ENCODE assay signal across 12 cellular contexts in the genomic region with DNA sequence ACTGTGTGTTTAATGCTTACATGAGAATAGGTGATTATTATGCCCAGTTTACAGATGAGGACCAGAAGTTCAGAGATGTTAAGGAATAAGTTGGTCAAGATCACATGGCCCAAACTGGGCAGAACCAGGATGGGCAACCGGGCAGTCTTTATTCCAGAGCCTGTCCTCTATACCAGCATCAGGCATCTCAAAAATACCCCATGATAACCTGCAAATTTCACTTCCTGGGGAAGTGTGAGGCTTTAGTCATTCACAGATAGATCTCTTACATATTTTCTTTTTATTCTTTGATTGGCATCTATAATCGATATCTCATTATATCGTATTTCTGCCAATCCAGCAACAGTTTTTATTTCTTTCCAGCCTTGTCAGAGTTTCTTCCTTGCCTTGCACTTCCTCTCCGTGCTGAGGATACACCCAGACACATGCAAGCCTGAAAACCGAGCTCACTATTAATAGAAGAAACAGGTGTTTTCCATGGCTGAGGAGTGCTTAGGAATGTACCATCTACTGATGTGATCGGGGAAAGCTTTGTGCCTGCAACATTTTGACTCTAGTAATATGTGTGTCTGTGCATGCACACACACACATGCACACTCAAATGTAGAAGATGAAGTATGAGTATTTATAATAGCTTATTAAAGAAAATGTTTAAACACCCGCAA.
DNase-seq lines count a peak whose midpoint lies in the region; ATAC-seq, FAIRE-seq and TF ChIP-seq lines count a peak whose summit lies in the region.
"Had no signal": no experiment of that assay in that cellular context is flagged by ENCODE, and none has a peak within 500 bp of the region (broad histone marks: within the 10 kb centered on the region; RNA-seq: fewer than 3 reads in every experiment).

No MANE protein-coding gene starts in this region.

- no peaks in the 10 kb centered on the region for H3K27me3 Mint-ChIP-seq in activated CD4-positive, alpha-beta memory T cell treated with anti-CD3 and anti-CD28 coated beads, Interleukin-2, amount 10 ng/mL, durations not matched to agents 7 days and 5 days
- H3K27me3 Mint-ChIP-seq: B cell had no signal

- no peaks in the 10 kb centered on the region for H3K9me3 ChIP-seq in left ventricle myocardium inferior (replicated peaks)
- no peaks in the 10 kb centered on the region for H3K9me3 ChIP-seq in right cardiac atrium (ENCODE audit: control insufficient read depth, low read length)

- H3K36me3 Mint-ChIP-seq in activated CD4-positive, alpha-beta memory T cell treated with anti-CD3 and anti-CD28 coated beads, Interleukin-2, amount 10 ng/mL, durations not matched to agents 7 days and 5 days (ENCODE audit: low read depth) = peaks cover 70% of the 10 kb centered on the region

- no peak overlapping the region for H3K4me3 ChIP-seq in left ventricle myocardium inferior
- no peak overlapping the region for H3K4me3 ChIP-seq in right cardiac atrium (ENCODE audit: low read length)
- H3K4me3 ChIP-seq: neural progenitor cell had no signal

- H3K4me1 Mint-ChIP-seq in activated CD4-positive, alpha-beta memory T cell treated with anti-CD3 and anti-CD28 coated beads, Interleukin-2, amount 10 ng/mL, durations not matched to agents 7 days and 5 days = peaks cover 62% of the 10 kb centered on the region

- H3K27ac Mint-ChIP-seq in activated CD4-positive, alpha-beta memory T cell treated with anti-CD3 and anti-CD28 coated beads, Interleukin-2, amount 10 ng/mL, durations not matched to agents 7 days and 5 days = peak overlapping the region; percentile 90

- peak; percentile 30 for FAIRE-seq in urothelium cell line (lab: Jason Lieb, UNC)

- CTCF ChIA-PET in activated CD4-positive, alpha-beta memory T cell treated with anti-CD3 and anti-CD28 coated beads, Interleukin-2, amount 10 ng/mL, durations not matched to agents 7 days and 5 days (lab: Charles Lee) = interaction anchor here (0.7 to 7.1 kb wide), 10 partner anchors 8 to 91 kb away, joined by 3 to 112 read pairs (median 10); a partner anchor contains a TSS

- intact Hi-C loops in left ventricle myocardium inferior (cut with micrococcal nuclease) = no loop called here
- intact Hi-C loops in right cardiac atrium (cut with DNase I) = no loop called here

- peaks cover 14% of the 10 kb centered on the region for H3K36me3 ChIP-seq in left ventricle myocardium inferior
- H3K36me3 ChIP-seq: neural progenitor cell had no signal

- H3K4me1 ChIP-seq in left ventricle myocardium inferior (peaks cover 33% of the 10 kb centered on the region), right cardiac atrium (ENCODE audit: control insufficient read depth, insufficient read depth, low read length) (no peaks in the 10 kb centered on the region), foreskin keratinocyte (no peaks in the 10 kb centered on the region)

- H3K27ac ChIP-seq in left ventricle myocardium inferior (replicated peaks) (peak overlapping the region; percentile 61), right cardiac atrium (ENCODE audit: low read length) (no peak overlapping the region), foreskin keratinocyte (no peak overlapping the region)

- 71% methylated on average over 7 of the region's 7 CpGs for WGBS in right cardiac atrium

- ATAC-seq in right cardiac atrium (no peak), HG02840 (IDR thresholded peaks at IDR 0.05; ENCODE audit: low FRiP score, unreplicated experiment) (peak; percentile 37), foreskin keratinocyte (no peak)

- no peak for DNase-seq in left ventricle myocardium inferior
- no peak for DNase-seq in right cardiac atrium
- no peak for DNase-seq in activated CD4-positive, alpha-beta memory T cell treated with anti-CD3 and anti-CD28 coated beads, Interleukin-2, amount 10 ng/mL, durations not matched to agents 7 days and 5 days
- no peak for DNase-seq in urothelium cell line (ENCODE audit: low spot score)
- no peak for DNase-seq in foreskin keratinocyte
- no peak for DNase-seq in cerebellum (ENCODE audit: low spot score)
- no peak for DNase-seq in NCI-H187 treated with DMSO at 0.1 percent for 48 hours (lab: John Stamatoyannopoulos, UW)
- DNase-seq: glutamatergic neuron, NCI-H69 had no signal

- no peaks in the 10 kb centered on the region for H3K27me3 ChIP-seq in left ventricle myocardium inferior (ENCODE audit: low read depth)
- no peaks in the 10 kb centered on the region for H3K27me3 ChIP-seq in right cardiac atrium (ENCODE audit: control insufficient read depth, insufficient read depth)
- H3K27me3 ChIP-seq in foreskin keratinocyte = no peaks in the 10 kb centered on the region
- H3K27me3 ChIP-seq: neural progenitor cell had no signal

- TF ChIP-seq CTCF in left ventricle myocardium inferior (IDR thresholded peaks at IDR 0.05; ENCODE audit: borderline replicate concordance) = no peak
- TF ChIP-seq CTCF in foreskin keratinocyte (conservative IDR thresholded peaks at IDR 0.05) = no peak

- H3K9me3 Mint-ChIP-seq in activated CD4-positive, alpha-beta memory T cell treated with anti-CD3 and anti-CD28 coated beads, Interleukin-2, amount 10 ng/mL, durations not matched to agents 7 days and 5 days = no peaks in the 10 kb centered on the region
- H3K9me3 Mint-ChIP-seq: neural progenitor cell had no signal

- POLR2A ChIA-PET in activated CD4-positive, alpha-beta memory T cell treated with anti-CD3 and anti-CD28 coated beads, Interleukin-2, amount 10 ng/mL, durations not matched to agents 7 days and 5 days (lab: Charles Lee) = interaction anchor here (0.8 to 19.6 kb wide), 12 partner anchors 7 to 214 kb away, joined by 3 to 730 read pairs (median 4); a partner anchor contains a TSS

- peak overlapping the region; percentile 57 for H3K4me3 Mint-ChIP-seq in activated CD4-positive, alpha-beta memory T cell treated with anti-CD3 and anti-CD28 coated beads, Interleukin-2, amount 10 ng/mL, durations not matched to agents 7 days and 5 days
- H3K4me3 Mint-ChIP-seq: B cell, neural progenitor cell had no signal
